Comparison of ENCODE assay signal across 13 cellular contexts in genomic region chr14:35367056-35367372, GRCh38. TPM values are rescaled to one million over a fixed set of nuclear protein-coding genes. Genes with fewer than 3 reads are reported as not detected.
A peak's percentile ranks its signal among the peaks of the same experiment; 100 is the strongest.
DNase-seq lines count a peak whose midpoint lies in the region; ATAC-seq, FAIRE-seq and TF ChIP-seq lines count a peak whose summit lies in the region.
"Had no signal": no experiment of that assay in that cellular context is flagged by ENCODE, and none has a peak within 500 bp of the region (broad histone marks: within the 10 kb centered on the region; RNA-seq: fewer than 3 reads in every experiment).

No MANE protein-coding gene starts in this region.

- no peak overlapping the region for H4K5ac ChIP-seq in H9 (ENCODE audit: insufficient read length, low read depth, low read length)

- H3K56ac ChIP-seq in H9 (ENCODE audit: insufficient read length, low read depth, low read length) = no peak overlapping the region

- H3K27me3 ChIP-seq in A673 (replicated peaks; ENCODE audit: insufficient read depth, low read depth, low read length, poor library complexity) (no peaks in the 10 kb centered on the region), H9 (ENCODE audit: insufficient read depth, low read length) (no peaks in the 10 kb centered on the region), astrocyte (ENCODE audit: insufficient read depth, low read length) (no peaks in the 10 kb centered on the region), MM.1S (replicated peaks; ENCODE audit: insufficient read depth, low read length) (no peaks in the 10 kb centered on the region)
- H3K27me3 ChIP-seq: SJCRH30 had no signal

- H2BK12ac ChIP-seq in H9 (ENCODE audit: insufficient read length, low read depth, low read length) = no peak overlapping the region

- no peak for ATAC-seq in natural killer cell
- ATAC-seq in GM21619 (IDR thresholded peaks at IDR 0.05; ENCODE audit: unreplicated experiment) = no peak

- H2AFZ ChIP-seq in H9 (ENCODE audit: low read length) (no peak overlapping the region), astrocyte (ENCODE audit: low read depth, low read length) (peak overlapping the region; percentile 39), MM.1S (ENCODE audit: low read length) (no peak overlapping the region)

- no peak overlapping the region for H4K8ac ChIP-seq in H9 (replicated peaks; ENCODE audit: insufficient read length, low read depth, low read length)

- H3K14ac ChIP-seq in H9 (ENCODE audit: insufficient read depth, low read length) = peak overlapping the region; percentile 8; the same call in 1 of the 2 replicates

- H3K27me3 Mint-ChIP-seq in H9 (ENCODE audit: low read depth) = no peaks in the 10 kb centered on the region
- H3K27me3 Mint-ChIP-seq in astrocyte (ENCODE audit: low read depth, unreplicated experiment) = no peaks in the 10 kb centered on the region
- H3K27me3 Mint-ChIP-seq in natural killer cell (ENCODE audit: low read depth in 2 of 2) = peaks cover 0 to 2% of the 10 kb centered on the region in 2 donors

- H3K4me3 ChIP-seq in A673 (ENCODE audit: low read depth, low read length, poor library complexity, severe bottlenecking) (no peak overlapping the region), astrocyte (ENCODE audit: insufficient read depth, low read depth, low read length) (no peak overlapping the region), MM.1S (ENCODE audit: low read length) (no peak overlapping the region)
- H3K4me3 ChIP-seq: SJCRH30 had no signal

- CTCF ChIA-PET in A673 (lab: Charles Lee) = interaction anchor here (0.6 kb wide), 1 partner anchor 194 kb away, joined by 3 read pairs; no protein-coding TSS in a partner anchor

- no TSS peak for BruUV-seq in A673 (replicated peaks; lab: Mats Ljungman, UMichigan)

- no peak overlapping the region for H2BK15ac ChIP-seq in H9 (ENCODE audit: low read depth, low read length)

- no peak overlapping the region for H2BK20ac ChIP-seq in H9 (ENCODE audit: low read depth, low read length, poor library complexity, severe bottlenecking)

- FAIRE-seq in astrocyte (lab: Jason Lieb, UNC) (no peak), D721Med (lab: Jason Lieb, UNC) (no peak)

- peaks cover 3 to 9% of the 10 kb centered on the region in 2 experiments; a peak in 3 of 5 replicates for H3K9me3 Mint-ChIP-seq in H9
- peaks cover 5% of the 10 kb centered on the region for H3K9me3 Mint-ChIP-seq in astrocyte (ENCODE audit: unreplicated experiment)
- H3K9me3 Mint-ChIP-seq in natural killer cell = peaks cover 0 to 4% of the 10 kb centered on the region in 2 donors

- no peak overlapping the region for H2BK120ac ChIP-seq in H9 (ENCODE audit: low read depth, low read length, poor library complexity, severe bottlenecking)

- H3K23me2 ChIP-seq in H9 (ENCODE audit: insufficient read length, low read depth, low read length, poor library complexity, severe bottlenecking) = no peaks in the 10 kb centered on the region

- H4K20me1 ChIP-seq in H9 (ENCODE audit: control insufficient read depth, insufficient read depth, insufficient read length) (no peaks in the 10 kb centered on the region), astrocyte (ENCODE audit: insufficient read depth, low read length) (no peaks in the 10 kb centered on the region), MM.1S (ENCODE audit: insufficient read depth, low read length) (no peaks in the 10 kb centered on the region)

- H3K4me1 ChIP-seq in A673 (ENCODE audit: insufficient read depth, low read length, poor library complexity, severe bottlenecking) = peaks cover 13% of the 10 kb centered on the region
- no peaks in the 10 kb centered on the region; the same call in 1 of the 2 replicates for H3K4me1 ChIP-seq in H9 (ENCODE audit: insufficient read depth, low read length)
- peaks cover 58% of the 10 kb centered on the region for H3K4me1 ChIP-seq in astrocyte (ENCODE audit: insufficient read depth, low read length)
- H3K4me1 ChIP-seq in MM.1S (ENCODE audit: low read length) = peaks cover 10% of the 10 kb centered on the region
- H3K4me1 ChIP-seq: SJCRH30 had no signal

- H3K4ac ChIP-seq in H9 (ENCODE audit: low read depth, low read length) = no peak overlapping the region

- H3K4me2 ChIP-seq in H9 (ENCODE audit: insufficient read depth, insufficient read length, low read length) = no peak overlapping the region
- peak overlapping the region; percentile 50 for H3K4me2 ChIP-seq in astrocyte (ENCODE audit: low read length)
- no peak overlapping the region for H3K4me2 ChIP-seq in MM.1S (ENCODE audit: low read depth, low read length)

- H2AK5ac ChIP-seq in H9 (ENCODE audit: insufficient read length, low read length) = no peak overlapping the region

- H3K9me2 ChIP-seq in MM.1S (replicated peaks; ENCODE audit: insufficient read depth, low read length) = no peaks in the 10 kb centered on the region

- no peak for DNase-seq in A673 (ENCODE audit: low spot score)
- DNase-seq in H9 = no peak
- DNase-seq in astrocyte (ENCODE audit: low read depth) = no peak
- DNase-seq in natural killer cell = no peak
- DNase-seq in D721Med (ENCODE audit: insufficient read length, low spot score) = no peak
- DNase-seq in MM.1S = no peak
- no peak for DNase-seq in NCI-H1048 (lab: John Stamatoyannopoulos, UW)
- DNase-seq: activated gamma-delta T cell, NCI-H1092, NCI-H446 treated with DMSO at 0.1 percent for 48 hours, SJCRH30 had no signal

- WGBS in H9 (ENCODE audit: extremely low coverage, insufficient read length, low lambda C conversion rate) = no CpG with 5 or more reads among the region's 5 CpGs

- TF ChIP-seq CTCF in A673 (conservative IDR thresholded peaks at IDR 0.05; ENCODE audit: low read depth, low read length) (no peak), H9 (conservative IDR thresholded peaks at IDR 0.05) (no peak), astrocyte (IDR thresholded peaks at IDR 0.05; ENCODE audit: insufficient read depth, low read depth, low read length) (no peak), natural killer cell (IDR thresholded peaks at IDR 0.05) (no peak), D721Med (IDR thresholded peaks at IDR 0.05; ENCODE audit: insufficient read depth, missing control alignments) (no peak), MM.1S (IDR thresholded peaks at IDR 0.05; ENCODE audit: low read length) (no peak)

- intact Hi-C loops in A673 (cut with micrococcal nuclease; ENCODE audit: unreplicated experiment) (no loop called here), natural killer cell (cut with micrococcal nuclease) (loop anchor here (5.0 kb wide), 1 partner anchor 35 kb away; no protein-coding TSS in a partner anchor)

- no peak overlapping the region for H3K23ac ChIP-seq in H9 (ENCODE audit: insufficient read length, low read depth, low read length)

- H3K4me3 Mint-ChIP-seq in H9 = no peak overlapping the region
- H3K4me3 Mint-ChIP-seq in astrocyte (ENCODE audit: unreplicated experiment) = peak overlapping the region; percentile 64
- H3K4me3 Mint-ChIP-seq in natural killer cell = no peak overlapping the region
- H3K4me3 Mint-ChIP-seq: WTC11 had no signal

- POLR2A ChIA-PET in A673 (lab: Charles Lee; ENCODE audit: low non-redundant PET) = no interaction called here

- H3K79me1 ChIP-seq in H9 (ENCODE audit: insufficient read depth, low read depth, low read length, poor library complexity, severe bottlenecking) = no peaks in the 10 kb centered on the region

- peaks cover 0 to 5% (median 0%) of the 10 kb centered on the region in 3 experiments; a peak in 1 of 7 replicates for H3K36me3 Mint-ChIP-seq in H9 (ENCODE audit: insufficient read depth in 1 of 3, low read depth in 3 of 3)
- no peaks in the 10 kb centered on the region for H3K36me3 Mint-ChIP-seq in astrocyte (ENCODE audit: low read depth, unreplicated experiment)
- H3K36me3 Mint-ChIP-seq in natural killer cell = peaks cover 7% of the 10 kb centered on the region
- H3K36me3 Mint-ChIP-seq: WTC11 had no signal

- H3K9me3 ChIP-seq in A673 (ENCODE audit: low read depth, low read length, poor library complexity, severe bottlenecking) (no peaks in the 10 kb centered on the region), H9 (ENCODE audit: control insufficient read depth, low read depth, low read length) (no peaks in the 10 kb centered on the region), astrocyte (ENCODE audit: insufficient read depth, low read depth, low read length) (no peaks in the 10 kb centered on the region), MM.1S (replicated peaks; ENCODE audit: insufficient read depth, low read length) (no peaks in the 10 kb centered on the region)

- H3K27ac Mint-ChIP-seq in H9 (peak overlapping the region in 1 of 3 experiments; percentile 57; a peak in 3 of 7 replicates), astrocyte (ENCODE audit: unreplicated experiment) (peak overlapping the region; percentile 75), natural killer cell (peak overlapping the region; percentile 56 to 74)
- H3K27ac Mint-ChIP-seq: WTC11 had no signal

- H3K79me2 ChIP-seq in H9 (ENCODE audit: insufficient read depth, low read length) = no peaks in the 10 kb centered on the region
- no peaks in the 10 kb centered on the region for H3K79me2 ChIP-seq in astrocyte (ENCODE audit: insufficient read depth, low read length)
- H3K79me2 ChIP-seq in MM.1S (ENCODE audit: low read length) = no peaks in the 10 kb centered on the region

- no peak overlapping the region for H3K18ac ChIP-seq in H9 (ENCODE audit: insufficient read length, low read depth, low read length)

- H3K36me3 ChIP-seq in A673 (ENCODE audit: insufficient read depth, low read length, poor library complexity, severe bottlenecking) (no peaks in the 10 kb centered on the region), astrocyte (ENCODE audit: insufficient read depth, low read length) (no peaks in the 10 kb centered on the region), MM.1S (replicated peaks; ENCODE audit: insufficient read depth, low read length) (no peaks in the 10 kb centered on the region)
- H3K36me3 ChIP-seq: SJCRH30 had no signal

- H4K91ac ChIP-seq in H9 (ENCODE audit: insufficient read length, low read depth, low read length) = no peak overlapping the region

- H3K4me1 Mint-ChIP-seq in H9 (peaks cover 20 to 27% of the 10 kb centered on the region in 2 experiments), astrocyte (ENCODE audit: low read depth, unreplicated experiment) (peaks cover 45% of the 10 kb centered on the region), natural killer cell (peaks cover 24% of the 10 kb centered on the region in 2 donors)

- H3K9ac ChIP-seq in H9 (ENCODE audit: extremely low read depth, insufficient read length, low read length) (no peak overlapping the region), astrocyte (ENCODE audit: low read length) (peak overlapping the region; percentile 33), MM.1S (ENCODE audit: low read length) (no peak overlapping the region)

- H2BK5ac ChIP-seq in H9 (ENCODE audit: insufficient read length, low read length) = no peak overlapping the region

- H3K27ac ChIP-seq in A673 (ENCODE audit: low read depth, low read length, poor library complexity, severe bottlenecking) (peak overlapping the region; percentile 52), H9 (ENCODE audit: insufficient read length, low read depth, low read length) (no peak overlapping the region), astrocyte (ENCODE audit: low read depth, low read length) (no peak overlapping the region), MM.1S (ENCODE audit: low read length) (no peak overlapping the region)
- H3K27ac ChIP-seq: SJCRH30 had no signal

- no peaks in the 10 kb centered on the region for H3F3A ChIP-seq in MM.1S (ENCODE audit: insufficient read depth, low read length)

- no peak overlapping the region for H3T11ph ChIP-seq in H9 (ENCODE audit: low read length)

RNA-seq across cellular contexts. Expression of gene NFKBIA, which starts 37.5 kb away (rescaled TPM):
- 69.9 and 73.9 TPM in 2 replicates for total RNA-seq in A673 (2021)
- 38.4 and 39.1 TPM in 2 replicates for total RNA-seq in H9 (2021)
- total RNA-seq in astrocyte = 35.5 and 38.1 TPM in 2 replicates
- 1,000 to 10,000 TPM; 2,039 to 3,339 (median 2,499) TPM for total RNA-seq in natural killer cell

Comparison
In these comparisons a context has a peak if more than half of its experiments do, and no peak if none do; other contexts are left out.
1. RNA of gene NFKBIA, which starts 37.5 kb away (total RNA-seq): 2,039 to 3,339 TPM in natural killer cell; 69.9 to 73.9 TPM in A673, 38.4 to 39.1 TPM in H9 and 35.5 to 38.1 TPM in astrocyte; every median in the first group is over 10 times any median in the second.